20 cellular contexts compared by ENCODE assay signal in genomic region chr1:54624466-54625464, GRCh38. TPM values are rescaled to one million over a fixed set of nuclear protein-coding genes. Genes with fewer than 3 reads are reported as not detected.
DNase-seq lines count a peak whose midpoint lies in the region; TF ChIP-seq lines count a peak whose summit lies in the region.
"Had no signal": no experiment of that assay in that cellular context is flagged by ENCODE, and none has a peak within 500 bp of the region (broad histone marks: within the 10 kb centered on the region; RNA-seq: fewer than 3 reads in every experiment).

No MANE protein-coding gene starts in this region.

- no peak for TF ChIP-seq EP300 in sigmoid colon (IDR thresholded peaks at IDR 0.05)

- CTCF ChIA-PET in Caco-2 (lab: Charles Lee), result no interaction called here

- H3K27ac ChIP-seq in coronary artery, result no peak overlapping the region
- no peak overlapping the region for H3K27ac ChIP-seq in sigmoid colon

- H3K4me3 ChIP-seq in Caco-2 (ENCODE audit: low read depth, low read length) (no peak overlapping the region), coronary artery (no peak overlapping the region), sigmoid colon (no peak overlapping the region)
- H3K4me3 ChIP-seq: GM23338, MG63 had no signal

- H3K36me3 Mint-ChIP-seq in Caco-2 (ENCODE audit: insufficient read depth, unreplicated experiment), result peaks cover 2% of the 10 kb centered on the region
- H3K36me3 Mint-ChIP-seq: CD4-positive, alpha-beta memory T cell had no signal

- 65 to 77% methylated on average over 8 of the region's 8 CpGs for WGBS in sigmoid colon, 2 donors

- peaks cover 19% of the 10 kb centered on the region for H3K4me1 ChIP-seq in Caco-2
- H3K4me1 ChIP-seq in sigmoid colon, result peaks cover 0 to 15% (median 4%) of the 10 kb centered on the region in 4 donors
- H3K4me1 ChIP-seq: BE2C had no signal

- POLR2A ChIA-PET in Caco-2 (lab: Charles Lee), result no interaction called here

- peak overlapping the region; percentile 89 for H3K27ac Mint-ChIP-seq in Caco-2 (ENCODE audit: unreplicated experiment)
- H3K27ac Mint-ChIP-seq: CD4-positive, alpha-beta memory T cell; GM23338 had no signal

- peak; percentile 20 for DNase-seq in NCI-H1694 treated with DMSO at 0.1 percent for 48 hours (lab: John Stamatoyannopoulos, UW)
- no peak for DNase-seq in NCI-H1694 (lab: John Stamatoyannopoulos, UW)
- no peak for DNase-seq in Caco-2
- peak; percentile 59 for DNase-seq in coronary artery (ENCODE audit: low spot score)
- DNase-seq in sigmoid colon, result peak; percentile 28
- DNase-seq in SW 1271 (lab: John Stamatoyannopoulos, UW), result no peak
- no peak for DNase-seq in UCSD-AML1 (lab: John Stamatoyannopoulos, UW; ENCODE audit: unreplicated experiment)
- DNase-seq in NCI-H1436 (lab: John Stamatoyannopoulos, UW), result no peak
- DNase-seq: 8988T; BE2C; CD4-positive, alpha-beta memory T cell; DMS79; MG63; NCI-H1105 treated with DMSO at 0.1 percent for 48 hours; NCI-H2029; NCI-H2171; NCI-H510A treated with DMSO at 0.1 percent for 48 hours; SHP77 treated with DMSO at 0.1 percent for 48 hours had no signal

- H3K36me3 ChIP-seq in Caco-2 (ENCODE audit: control insufficient read depth, insufficient read depth, low read length) (no peaks in the 10 kb centered on the region), sigmoid colon (no peaks in the 10 kb centered on the region)
- H3K36me3 ChIP-seq: BE2C, MG63 had no signal

- no peak for TF ChIP-seq POLR2A in sigmoid colon (IDR thresholded peaks at IDR 0.05)

- H3K27me3 ChIP-seq in Caco-2 (replicated peaks; ENCODE audit: control insufficient read depth, insufficient read depth, low read length) (no peaks in the 10 kb centered on the region), sigmoid colon (no peaks in the 10 kb centered on the region)
- H3K27me3 ChIP-seq: BE2C, MG63 had no signal

- no peaks in the 10 kb centered on the region for H3K27me3 Mint-ChIP-seq in Caco-2 (ENCODE audit: insufficient read depth, unreplicated experiment)

- H3K9me3 Mint-ChIP-seq in Caco-2 (ENCODE audit: unreplicated experiment), result no peaks in the 10 kb centered on the region
- H3K9me3 Mint-ChIP-seq: CD4-positive, alpha-beta memory T cell; GM23338 had no signal

- no peak overlapping the region for H3K4me3 Mint-ChIP-seq in Caco-2 (ENCODE audit: unreplicated experiment)
- H3K4me3 Mint-ChIP-seq: CD4-positive, alpha-beta memory T cell; GM23338 had no signal

- peaks cover 9% of the 10 kb centered on the region for H3K4me1 Mint-ChIP-seq in Caco-2 (ENCODE audit: low read depth, unreplicated experiment)
- H3K4me1 Mint-ChIP-seq: CD4-positive, alpha-beta memory T cell; GM23338 had no signal

- BruUV-seq in Caco-2 (replicated peaks; lab: Mats Ljungman, UMichigan), result no TSS peak

- H3K9me3 ChIP-seq in Caco-2, result no peaks in the 10 kb centered on the region
- H3K9me3 ChIP-seq in sigmoid colon, result no peaks in the 10 kb centered on the region
- H3K9me3 ChIP-seq: BE2C, MG63 had no signal

- TF ChIP-seq CTCF in Caco-2 (IDR thresholded peaks at IDR 0.05; ENCODE audit: insufficient read depth in 1 of 2, low read depth in 1 of 2, low read length in 1 of 2, severe bottlenecking in 1 of 2, unreplicated experiment in 1 of 2), result no peak
- TF ChIP-seq CTCF in coronary artery (IDR thresholded peaks at IDR 0.05), result no peak
- TF ChIP-seq CTCF in sigmoid colon (IDR thresholded peaks at IDR 0.05), result no peak

- intact Hi-C loops in Caco-2 (cut with micrococcal nuclease; ENCODE audit: unreplicated experiment), result no loop called here
- intact Hi-C loops in sigmoid colon (cut with DNase I), result no loop called here

RNA-seq across cellular contexts. Expression of gene FAM151A, which starts 1.4 kb away (rescaled TPM):
- total RNA-seq in Caco-2 (2022) (21.4 and 22.3 TPM in 2 replicates), sigmoid colon (not detected)
- polyA plus RNA-seq in sigmoid colon, result 1 to 10 TPM; 3.2 to 5.4 (median 3.7) TPM
- total RNA-seq: CD4-positive, alpha-beta memory T cell; HT-29 had no signal
- polyA plus RNA-seq: CD4-positive, alpha-beta memory T cell; GM23338 had no signal

RNA-seq across cellular contexts. Expression of gene MROH7, which starts 16.8 kb away (rescaled TPM):
- total RNA-seq in Caco-2 (2022), result 0.30 TPM in 1 of 2 replicates, not detected in the other
- total RNA-seq in sigmoid colon, result 10 to 100 TPM; 11.2 to 23.0 (median 15.9) TPM
- polyA plus RNA-seq in sigmoid colon, result 1 to 10 TPM in 2 of 3 donors, under 1 TPM in 1; 0.69 to 4.3 (median 1.8) TPM
- polyA plus RNA-seq: CD4-positive, alpha-beta memory T cell; GM23338 had no signal

Comparison
In these comparisons a context has a peak if more than half of its experiments do, and no peak if none do; other contexts are left out.
1. DNase-seq: peak in NCI-H1694 treated with DMSO at 0.1 percent for 48 hours (single experiment), coronary artery (single experiment) and sigmoid colon (single experiment); none in NCI-H1694 (single experiment), Caco-2 (0 of 2), SW 1271 (0 of 2), UCSD-AML1 (single experiment) and NCI-H1436 (single experiment).
2. RNA of gene FAM151A, which starts 1.4 kb away (total RNA-seq): 21.4 to 22.3 TPM in Caco-2; not detected in sigmoid colon; every median in the first group is over 10 times any median in the second.